Comparison of ENCODE assay signal across 1 cellular context in genomic region chr2:150431975-150432374, GRCh38.
TF ChIP-seq lines count a peak whose summit lies in the region.

No MANE protein-coding gene starts in this region.

TF ChIP-seq in K562, 482 proteins besides CTCF, POLR2A, EP300 and RAD21 (continued from another document):
- TF ChIP-seq MTA3 (IDR thresholded peaks at IDR 0.05; ENCODE audit: borderline replicate concordance) = no peak
- TF ChIP-seq ZNF121 (CRISPR knock-in tag; conservative IDR thresholded peaks at IDR 0.05) = no peak
- no peak for TF ChIP-seq HBP1 (CRISPR knock-in tag; IDR thresholded peaks at IDR 0.05)
- TF ChIP-seq PTTG1 (tag; IDR thresholded peaks at IDR 0.05; ENCODE audit: low read depth) = no peak
- no peak for TF ChIP-seq KAT8 (IDR thresholded peaks at IDR 0.05; ENCODE audit: low read depth)
- TF ChIP-seq ZNF766 (CRISPR knock-in tag; conservative IDR thresholded peaks at IDR 0.05) = no peak
- no peak for TF ChIP-seq NBN (IDR thresholded peaks at IDR 0.05; ENCODE audit: low read depth)
- TF ChIP-seq SRF (CRISPR knock-in tag; IDR thresholded peaks at IDR 0.05) = no peak
- no peak for TF ChIP-seq LEF1 (IDR thresholded peaks at IDR 0.05)
- TF ChIP-seq MAFF (IDR thresholded peaks at IDR 0.05; ENCODE audit: low read length) = peak; percentile 29; the same call in 1 of the 2 replicates
- TF ChIP-seq, protein P1, sequence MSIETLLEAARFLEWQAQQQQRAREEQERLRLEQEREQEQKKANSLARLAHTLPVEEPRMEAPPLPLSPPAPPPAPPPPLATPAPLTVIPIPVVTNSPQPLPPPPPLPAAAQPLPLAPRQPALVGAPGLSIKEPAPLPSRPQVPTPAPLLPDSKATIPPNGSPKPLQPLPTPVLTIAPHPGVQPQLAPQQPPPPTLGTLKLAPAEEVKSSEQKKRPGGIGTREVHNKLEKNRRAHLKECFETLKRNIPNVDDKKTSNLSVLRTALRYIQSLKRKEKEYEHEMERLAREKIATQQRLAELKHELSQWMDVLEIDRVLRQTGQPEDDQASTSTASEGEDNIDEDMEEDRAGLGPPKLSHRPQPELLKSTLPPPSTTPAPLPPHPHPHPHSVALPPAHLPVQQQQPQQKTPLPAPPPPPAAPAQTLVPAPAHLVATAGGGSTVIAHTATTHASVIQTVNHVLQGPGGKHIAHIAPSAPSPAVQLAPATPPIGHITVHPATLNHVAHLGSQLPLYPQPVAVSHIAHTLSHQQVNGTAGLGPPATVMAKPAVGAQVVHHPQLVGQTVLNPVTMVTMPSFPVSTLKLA (conservative IDR thresholded peaks at IDR 0.05) = no peak
- no peak for TF ChIP-seq ZNF592 (IDR thresholded peaks at IDR 0.05)
- no peak for TF ChIP-seq CSDE1 (IDR thresholded peaks at IDR 0.05)
- peak; percentile 78 for TF ChIP-seq ZNF316 (IDR thresholded peaks at IDR 0.05)
- no peak for TF ChIP-seq NFXL1 (CRISPR knock-in tag; IDR thresholded peaks at IDR 0.05)
- TF ChIP-seq NFIC (IDR thresholded peaks at IDR 0.05) = no peak
- TF ChIP-seq ZNF830 (CRISPR knock-in tag; IDR thresholded peaks at IDR 0.05) = no peak
- TF ChIP-seq, protein P2, sequence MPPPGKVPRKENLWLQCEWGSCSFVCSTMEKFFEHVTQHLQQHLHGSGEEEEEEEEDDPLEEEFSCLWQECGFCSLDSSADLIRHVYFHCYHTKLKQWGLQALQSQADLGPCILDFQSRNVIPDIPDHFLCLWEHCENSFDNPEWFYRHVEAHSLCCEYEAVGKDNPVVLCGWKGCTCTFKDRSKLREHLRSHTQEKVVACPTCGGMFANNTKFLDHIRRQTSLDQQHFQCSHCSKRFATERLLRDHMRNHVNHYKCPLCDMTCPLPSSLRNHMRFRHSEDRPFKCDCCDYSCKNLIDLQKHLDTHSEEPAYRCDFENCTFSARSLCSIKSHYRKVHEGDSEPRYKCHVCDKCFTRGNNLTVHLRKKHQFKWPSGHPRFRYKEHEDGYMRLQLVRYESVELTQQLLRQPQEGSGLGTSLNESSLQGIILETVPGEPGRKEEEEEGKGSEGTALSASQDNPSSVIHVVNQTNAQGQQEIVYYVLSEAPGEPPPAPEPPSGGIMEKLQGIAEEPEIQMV (tag; conservative IDR thresholded peaks at IDR 0.05; ENCODE audit: low read depth) = no peak
- no peak for TF ChIP-seq BRF1 (IDR thresholded peaks at IDR 0.05; ENCODE audit: borderline replicate concordance, extremely low read depth, insufficient read length)
- TF ChIP-seq E2F8 (IDR thresholded peaks at IDR 0.05; ENCODE audit: low read depth, partially characterized antibody) = no peak
- no peak for TF ChIP-seq RFX7 (CRISPR knock-in tag; IDR thresholded peaks at IDR 0.05)
- TF ChIP-seq IRF1 (CRISPR knock-in tag; IDR thresholded peaks at IDR 0.05; ENCODE audit: borderline replicate concordance) = no peak
- TF ChIP-seq CAMTA2 (CRISPR knock-in tag; conservative IDR thresholded peaks at IDR 0.05) = no peak
- TF ChIP-seq KHSRP (IDR thresholded peaks at IDR 0.05) = no peak
- TF ChIP-seq ZNF253 (CRISPR knock-in tag; conservative IDR thresholded peaks at IDR 0.05) = no peak
- no peak for TF ChIP-seq PHTF2 (CRISPR knock-in tag; IDR thresholded peaks at IDR 0.05)
- TF ChIP-seq KAT7 (CRISPR knock-in tag; IDR thresholded peaks at IDR 0.05; ENCODE audit: borderline replicate concordance) = no peak
TF ChIP-seq in K562: peak in this region for 4.
